Comparison of ENCODE assay signal across 11 cellular contexts in genomic region chr16:567362-568256, GRCh38. TPM values are rescaled to one million over a fixed set of nuclear protein-coding genes. Genes with fewer than 3 reads are reported as not detected.
DNase-seq lines count a peak whose midpoint lies in the region; ATAC-seq, FAIRE-seq and TF ChIP-seq lines count a peak whose summit lies in the region.
"Had no signal": no experiment of that assay in that cellular context is flagged by ENCODE, and none has a peak within 500 bp of the region (broad histone marks: within the 10 kb centered on the region; RNA-seq: fewer than 3 reads in every experiment).

No MANE protein-coding gene starts in this region.

- peaks cover 22% of the 10 kb centered on the region for H4K20me1 ChIP-seq in BLaER1

- H3K4me3 ChIP-seq in BLaER1, result peak overlapping the region; percentile 64
- peak overlapping the region; percentile 54 for H3K4me3 ChIP-seq in parathyroid adenoma (ENCODE audit: low read depth, low read length)
- H3K4me3 ChIP-seq: lung, thyroid gland had no signal

- H3K27me3 ChIP-seq in BLaER1, result peaks cover 9% of the 10 kb centered on the region
- H3K27me3 ChIP-seq in parathyroid adenoma (ENCODE audit: control insufficient read depth, insufficient read depth, low read length), result no peaks in the 10 kb centered on the region
- H3K27me3 ChIP-seq: thyroid gland had no signal

- peak overlapping the region; percentile 59 to 92 (median 69) for H3K27ac Mint-ChIP-seq in IgD-negative memory B cell
- H3K27ac Mint-ChIP-seq in central memory CD8-positive, alpha-beta T cell (ENCODE audit: low read depth), result peak overlapping the region; percentile 41

- DNase-seq in central memory CD8-positive, alpha-beta T cell (ENCODE audit: low spot score in 2 of 2), result no peak
- DNase-seq in NCI-H748 (lab: John Stamatoyannopoulos, UW; ENCODE audit: unreplicated experiment), result no peak
- no peak for DNase-seq in RCC 7860 (ENCODE audit: low spot score)
- DNase-seq in frontal cortex (ENCODE audit: low spot score in 2 of 2), result no peak
- DNase-seq: T1000 had no signal

- FAIRE-seq in RCC 7860 (lab: Jason Lieb, UNC), result no peak
- FAIRE-seq in frontal cortex (lab: Jason Lieb, UNC), result no peak

- H3K36me3 ChIP-seq in BLaER1 (peaks cover 10% of the 10 kb centered on the region; the same call in 1 of the 2 replicates), parathyroid adenoma (ENCODE audit: control insufficient read depth, insufficient read depth, low read length) (no peaks in the 10 kb centered on the region)
- H3K36me3 ChIP-seq: thyroid gland had no signal

- H3K9ac ChIP-seq in BLaER1 (peak overlapping the region; percentile 87), parathyroid adenoma (no peak overlapping the region)

- ATAC-seq in central memory CD8-positive, alpha-beta T cell (replicated peaks; ENCODE audit: extremely low read depth, poor library complexity, severe bottlenecking), result no peak
- ATAC-seq in HG02642 (IDR thresholded peaks at IDR 0.05; ENCODE audit: poor library complexity, unreplicated experiment), result no peak

- H3K4me2 ChIP-seq in BLaER1 (peak overlapping the region; percentile 99), parathyroid adenoma (ENCODE audit: low read length) (peak overlapping the region; percentile 78)

- TF ChIP-seq CTCF in parathyroid adenoma (IDR thresholded peaks at IDR 0.05), result no peak

- H3K9me3 ChIP-seq in BLaER1 (no peaks in the 10 kb centered on the region), parathyroid adenoma (ENCODE audit: control insufficient read depth, low read length) (no peaks in the 10 kb centered on the region)
- H3K9me3 ChIP-seq: thyroid gland had no signal

- peaks cover 3% of the 10 kb centered on the region for H3K27me3 Mint-ChIP-seq in IgD-negative memory B cell
- no peaks in the 10 kb centered on the region for H3K27me3 Mint-ChIP-seq in central memory CD8-positive, alpha-beta T cell

- H3K4me1 Mint-ChIP-seq in IgD-negative memory B cell, result peaks cover 15 to 21% (median 19%) of the 10 kb centered on the region in 3 donors
- peaks cover 26% of the 10 kb centered on the region for H3K4me1 Mint-ChIP-seq in central memory CD8-positive, alpha-beta T cell

- H3K4me1 ChIP-seq in BLaER1 (peaks cover 81% of the 10 kb centered on the region), parathyroid adenoma (peaks cover 45% of the 10 kb centered on the region)

- H3K9me3 Mint-ChIP-seq in IgD-negative memory B cell, result no peaks in the 10 kb centered on the region
- no peaks in the 10 kb centered on the region for H3K9me3 Mint-ChIP-seq in central memory CD8-positive, alpha-beta T cell

- H3K79me2 ChIP-seq in parathyroid adenoma, result peaks cover 3% of the 10 kb centered on the region

- H3K36me3 Mint-ChIP-seq in IgD-negative memory B cell, result no peaks in the 10 kb centered on the region
- H3K36me3 Mint-ChIP-seq in central memory CD8-positive, alpha-beta T cell (ENCODE audit: insufficient read depth), result peaks cover 15% of the 10 kb centered on the region

- peak overlapping the region; percentile 75 for H2AFZ ChIP-seq in parathyroid adenoma

- H3K4me3 Mint-ChIP-seq in IgD-negative memory B cell, result peak overlapping the region; percentile 72 to 92 (median 92)
- peak overlapping the region; percentile 56 for H3K4me3 Mint-ChIP-seq in central memory CD8-positive, alpha-beta T cell

- peak overlapping the region; percentile 91 for H3K27ac ChIP-seq in BLaER1
- peak overlapping the region; percentile 95 for H3K27ac ChIP-seq in parathyroid adenoma
- H3K27ac ChIP-seq: thyroid gland had no signal

RNA-seq across cellular contexts. Expression of gene NHLRC4, which starts 0.8 kb away (rescaled TPM):
- polyA plus RNA-seq in IgD-negative memory B cell, result 4.5 TPM
- 0.41 TPM for total RNA-seq in frontal cortex

RNA-seq across cellular contexts. Expression of gene PIGQ, which starts 2.2 kb away (rescaled TPM):
- 18.9 TPM for polyA plus RNA-seq in IgD-negative memory B cell
- total RNA-seq in frontal cortex, result 16.7 TPM

RNA-seq across cellular contexts. Expression of gene PRR35, which starts 7.4 kb away (rescaled TPM):
- not detected for polyA plus RNA-seq in IgD-negative memory B cell
- not detected for total RNA-seq in frontal cortex
- total RNA-seq: lung, thyroid gland had no signal
- polyA plus RNA-seq: lung had no signal

RNA-seq across cellular contexts. Expression of gene RAB40C, which starts 22.3 kb away (rescaled TPM):
- 14.7 TPM for polyA plus RNA-seq in IgD-negative memory B cell
- 25.3 TPM for total RNA-seq in frontal cortex

RNA-seq across cellular contexts. Expression of gene CAPN15, which starts 40.1 kb away (rescaled TPM):
- polyA plus RNA-seq in IgD-negative memory B cell, result 9.1 TPM
- total RNA-seq in frontal cortex, result 7.3 TPM
